10 cellular contexts compared by ENCODE assay signal in the genomic region with DNA sequence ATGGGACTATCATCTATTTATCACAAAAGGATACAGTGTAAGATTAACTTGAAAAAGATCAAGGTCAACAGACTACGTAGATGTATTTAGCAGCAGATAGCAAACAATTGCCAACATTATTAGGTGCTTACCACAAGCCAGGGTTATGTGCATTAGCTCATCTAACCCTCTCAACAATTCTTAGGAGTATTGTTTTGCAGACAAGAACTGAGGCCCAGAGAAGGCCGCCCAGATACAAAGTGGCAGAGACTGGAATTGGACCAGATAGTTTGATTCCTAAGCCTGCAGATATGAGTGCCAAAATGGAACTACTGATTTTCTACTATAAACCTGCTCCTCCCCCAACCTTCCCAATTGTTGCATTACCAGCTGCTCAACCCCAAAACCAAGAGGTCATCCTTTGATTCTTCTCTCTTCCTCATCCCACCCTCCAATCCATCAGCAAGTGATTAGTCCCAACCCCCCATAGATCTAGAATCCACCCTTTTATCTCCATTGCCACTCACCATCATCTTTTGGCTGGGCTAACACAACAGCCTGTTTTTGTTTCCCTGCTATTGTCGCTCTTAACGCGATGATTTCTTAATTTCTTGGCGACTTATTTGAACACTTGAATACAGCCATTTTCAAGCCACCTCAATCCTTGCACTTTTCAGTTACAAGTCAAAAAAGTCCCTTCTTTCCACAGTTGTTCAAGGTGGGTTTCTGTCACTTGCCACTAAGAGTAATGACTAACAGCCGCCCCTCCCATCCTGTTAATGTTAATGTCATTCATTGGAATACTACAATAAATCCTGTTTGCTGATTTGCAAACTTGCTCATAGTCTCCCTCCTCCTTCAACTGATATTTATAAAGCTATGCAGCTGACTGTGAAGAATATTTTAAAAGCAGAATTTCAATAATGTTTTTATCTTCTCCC. TPM values are rescaled to one million over a fixed set of nuclear protein-coding genes. Genes with fewer than 3 reads are reported as not detected.
DNase-seq lines count a peak whose midpoint lies in the region; ATAC-seq and TF ChIP-seq lines count a peak whose summit lies in the region.
"Had no signal": no experiment of that assay in that cellular context is flagged by ENCODE, and none has a peak within 500 bp of the region (broad histone marks: within the 10 kb centered on the region; RNA-seq: fewer than 3 reads in every experiment).

No MANE protein-coding gene starts in this region.

- ATAC-seq in T-helper 17 cell (no peak), HG03135 (IDR thresholded peaks at IDR 0.05; ENCODE audit: unreplicated experiment) (no peak), HG02884 (IDR thresholded peaks at IDR 0.05; ENCODE audit: unreplicated experiment) (no peak)

- DNase-seq in NCI-H82 (lab: John Stamatoyannopoulos, UW): peak; percentile 17
- no peak for DNase-seq in NCI-H82 treated with DMSO at 0.1 percent for 48 hours (lab: John Stamatoyannopoulos, UW; ENCODE audit: unreplicated experiment)
- no peak for DNase-seq in T-helper 17 cell
- no peak for DNase-seq in glutamatergic neuron
- DNase-seq in dedifferentiated amniotic fluid mesenchymal stem cell (ENCODE audit: extremely low spot score): no peak
- DNase-seq: 8988T; activated CD4-positive, CD25-positive, alpha-beta regulatory T cell had no signal

- no peaks in the 10 kb centered on the region for H3K27me3 Mint-ChIP-seq in T-helper 17 cell
- peaks cover 5% of the 10 kb centered on the region for H3K27me3 Mint-ChIP-seq in glutamatergic neuron (ENCODE audit: unreplicated experiment)
- no peaks in the 10 kb centered on the region for H3K27me3 Mint-ChIP-seq in stimulated activated naive CD8-positive, alpha-beta T cell treated with anti-CD3 and anti-CD28 coated beads, Interleukin-15, Interleukin-2, amounts not matched to agents 100 ng/mL and 50 ng/mL, for 24 hours

- H3K36me3 Mint-ChIP-seq in T-helper 17 cell (ENCODE audit: low read depth): peaks cover 3% of the 10 kb centered on the region
- no peaks in the 10 kb centered on the region for H3K36me3 Mint-ChIP-seq in glutamatergic neuron (ENCODE audit: unreplicated experiment)
- peaks cover 62% of the 10 kb centered on the region for H3K36me3 Mint-ChIP-seq in stimulated activated naive CD8-positive, alpha-beta T cell treated with anti-CD3 and anti-CD28 coated beads, Interleukin-15, Interleukin-2, amounts not matched to agents 100 ng/mL and 50 ng/mL, for 24 hours (ENCODE audit: low read depth)

- no peaks in the 10 kb centered on the region for H3K9me3 ChIP-seq in T-helper 17 cell (ENCODE audit: control insufficient read depth, low read length, poor library complexity, severe bottlenecking)

- H3K4me3 Mint-ChIP-seq in T-helper 17 cell (peak overlapping the region; percentile 97), glutamatergic neuron (ENCODE audit: unreplicated experiment) (peak overlapping the region; percentile 2)
- H3K4me3 Mint-ChIP-seq in stimulated activated naive CD8-positive, alpha-beta T cell treated with anti-CD3 and anti-CD28 coated beads, Interleukin-15, Interleukin-2, amounts not matched to agents 100 ng/mL and 50 ng/mL, for 24 hours: peak overlapping the region; percentile 93

- no peak for TF ChIP-seq CTCF in glutamatergic neuron (IDR thresholded peaks at IDR 0.05; ENCODE audit: partially characterized antibody, unreplicated experiment)

- peaks cover 63% of the 10 kb centered on the region for H3K4me1 Mint-ChIP-seq in T-helper 17 cell
- peaks cover 11% of the 10 kb centered on the region for H3K4me1 Mint-ChIP-seq in glutamatergic neuron (ENCODE audit: low read depth, unreplicated experiment)
- H3K4me1 Mint-ChIP-seq in stimulated activated naive CD8-positive, alpha-beta T cell treated with anti-CD3 and anti-CD28 coated beads, Interleukin-15, Interleukin-2, amounts not matched to agents 100 ng/mL and 50 ng/mL, for 24 hours (ENCODE audit: low read depth): peaks cover 82% of the 10 kb centered on the region

- H3K27ac Mint-ChIP-seq in T-helper 17 cell (peak overlapping the region; percentile 95), glutamatergic neuron (ENCODE audit: unreplicated experiment) (no peak overlapping the region)
- peak overlapping the region; percentile 73 for H3K27ac Mint-ChIP-seq in stimulated activated naive CD8-positive, alpha-beta T cell treated with anti-CD3 and anti-CD28 coated beads, Interleukin-15, Interleukin-2, amounts not matched to agents 100 ng/mL and 50 ng/mL, for 24 hours

- H3K9me3 Mint-ChIP-seq in glutamatergic neuron (ENCODE audit: unreplicated experiment): peaks cover 2% of the 10 kb centered on the region
- no peaks in the 10 kb centered on the region for H3K9me3 Mint-ChIP-seq in stimulated activated naive CD8-positive, alpha-beta T cell treated with anti-CD3 and anti-CD28 coated beads, Interleukin-15, Interleukin-2, amounts not matched to agents 100 ng/mL and 50 ng/mL, for 24 hours

RNA-seq across cellular contexts. Expression of gene TMEM123, which starts 2.7 kb away (rescaled TPM):
- 100 to 1,000 TPM; 372 to 400 TPM for total RNA-seq in T-helper 17 cell
- 18.1 TPM for total RNA-seq in glutamatergic neuron (ENCODE audit: unreplicated experiment)

Comparison
In these comparisons a context has a peak if more than half of its experiments do, and no peak if none do; other contexts are left out.
1. H3K4me3 Mint-ChIP-seq: peak in every context shown above with its lines; median percentile 97 in T-helper 17 cell; 93 in stimulated activated naive CD8-positive, alpha-beta T cell treated with anti-CD3 and anti-CD28 coated beads, Interleukin-15, Interleukin-2, amounts not matched to agents 100 ng/mL and 50 ng/mL, for 24 hours; 2 in glutamatergic neuron.
2. RNA of gene TMEM123, which starts 2.7 kb away (total RNA-seq): 372 to 400 TPM in T-helper 17 cell; 18.1 TPM in glutamatergic neuron (single experiment); every median in the first group is over 10 times any median in the second.